In genomic region chr11:125945797-125946520, GRCh38 we compare ENCODE assay signal across 19 cellular contexts. TPM values are rescaled to one million over a fixed set of nuclear protein-coding genes. Genes with fewer than 3 reads are reported as not detected.
"Had no signal": no experiment of that assay in that cellular context is flagged by ENCODE, and none has a peak within 500 bp of the region (broad histone marks: within the 10 kb centered on the region; RNA-seq: fewer than 3 reads in every experiment).

VSIG10L2 (plus strand) TSS chr11:125946044; CDS start chr11:125946056, 12 bp downstream.

- H3K36me3 ChIP-seq: adrenal gland, suprapubic skin, upper lobe of left lung, WERI-Rb-1 had no signal

- H3K27me3 ChIP-seq: adrenal gland, suprapubic skin, upper lobe of left lung had no signal

- DNase-seq: activated CD4-positive, alpha-beta T cell treated with anti-CD3 and anti-CD28 coated beads for 36 hours; activated CD8-positive, alpha-beta T cell treated with anti-CD3 and anti-CD28 coated beads for 36 hours; activated naive CD4-positive, alpha-beta T cell treated with anti-CD3 and anti-CD28 coated beads, Interleukin-2, amount 50 U/mL, for 16 hours; activated T-cell treated with anti-CD3 and anti-CD28 coated beads for 4 hours; central memory CD4-positive, alpha-beta T cell; effector memory CD8-positive, alpha-beta T cell; hippocampal formation; naive B cell; psoas muscle; stimulated activated CD4-positive, alpha-beta T cell treated with anti-CD3 and anti-CD28 coated beads, Interleukin-12 subunit alpha, Interleukin-12 subunit beta, amount 100 ng/mL, for 4 hours; stimulated activated naive CD4-positive, alpha-beta T cell treated with Interleukin-2 at 50 U/mL for 16 hours; T-helper 1 cell; upper lobe of left lung; WERI-Rb-1 had no signal

- H3K4me3 ChIP-seq: adrenal gland, psoas muscle, suprapubic skin, upper lobe of left lung had no signal

RNA-seq across cellular contexts. Expression of gene VSIG10L2, which starts in this region (rescaled TPM):
- total RNA-seq: activated CD4-positive, alpha-beta T cell treated with anti-CD3 and anti-CD28 coated beads for 36 hours; activated CD8-positive, alpha-beta T cell treated with anti-CD3 and anti-CD28 coated beads for 36 hours; activated T-helper 2 cell treated with anti-CD3 and anti-CD28 coated beads, Interferon-gamma antibody, Interleukin-2, Interleukin-4, amounts not matched to agents 10 μg/mL and 5 μg/mL and 100 μg/mL, durations not matched to agents 14 hours and 24 hours and 36 hours; adrenal gland; kidney epithelial cell; mesothelial cell of epicardium; psoas muscle had no signal
